ENCODE assay signal across 10 cellular contexts in the genomic region with DNA sequence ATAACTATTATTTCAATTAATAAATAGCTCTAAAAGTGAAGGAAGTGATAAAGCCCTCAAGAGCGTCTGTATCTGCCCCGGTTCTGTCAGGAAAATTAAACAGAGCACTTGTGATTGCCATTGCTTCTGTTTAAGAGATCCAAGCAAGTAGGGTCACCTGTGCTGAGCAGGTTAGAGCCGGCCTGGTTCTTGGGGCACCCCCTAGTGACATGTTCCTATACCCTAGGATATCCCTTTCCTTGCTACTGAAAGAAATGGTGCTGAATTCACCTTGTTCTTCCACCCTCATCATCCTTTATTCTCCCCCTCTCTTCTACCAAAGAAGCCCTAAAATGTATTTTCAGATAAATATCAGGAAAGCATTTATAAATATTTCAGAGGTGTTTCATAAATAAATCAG.
A peak's percentile ranks its signal among the peaks of the same experiment; 100 is the strongest.
DNase-seq lines count a peak whose midpoint lies in the region; ATAC-seq and TF ChIP-seq lines count a peak whose summit lies in the region.
"Had no signal": no experiment of that assay in that cellular context is flagged by ENCODE, and none has a peak within 500 bp of the region (broad histone marks: within the 10 kb centered on the region; RNA-seq: fewer than 3 reads in every experiment).

No MANE protein-coding gene starts in this region.

- TF ChIP-seq POLR2A in breast epithelium (IDR thresholded peaks at IDR 0.05): no peak

- intact Hi-C loops in MCF 10A (cut with micrococcal nuclease) (no loop called here), breast epithelium (cut with DNase I; ENCODE audit: low total_unique reads) (no loop called here)

- H3K36me3 ChIP-seq in breast epithelium: no peaks in the 10 kb centered on the region

- H3K27ac Mint-ChIP-seq in MCF 10A (ENCODE audit: low read depth, unreplicated experiment): no peak overlapping the region
- H3K27ac Mint-ChIP-seq: HFFc6 had no signal

- H3K4me1 Mint-ChIP-seq in MCF 10A (ENCODE audit: insufficient read depth, unreplicated experiment): no peaks in the 10 kb centered on the region

- no peaks in the 10 kb centered on the region for H3K27me3 ChIP-seq in breast epithelium

- TF ChIP-seq CTCF in MCF 10A (IDR thresholded peaks at IDR 0.05; ENCODE audit: unreplicated experiment) (peak; percentile 28), breast epithelium (IDR thresholded peaks at IDR 0.05) (no peak), choroid plexus epithelial cell (conservative IDR thresholded peaks at IDR 0.05; ENCODE audit: low read depth, low read length) (peak; percentile 28)

- no peak for ATAC-seq in GM18873 (IDR thresholded peaks at IDR 0.05; ENCODE audit: low FRiP score, unreplicated experiment)

- DNase-seq in MCF 10A (ENCODE audit: unreplicated experiment) (peak; percentile 18), breast epithelium (ENCODE audit: low spot score in 2 of 2) (no peak), SW480 (ENCODE audit: low spot score) (peak; percentile 26), choroid plexus epithelial cell (ENCODE audit: low read depth) (no peak), NCI-H1694 treated with DMSO at 0.1 percent for 48 hours (lab: John Stamatoyannopoulos, UW) (no peak), globus pallidus (ENCODE audit: low spot score) (no peak)
- DNase-seq in stimulated activated naive CD4-positive, alpha-beta T cell treated with Interleukin-2 at 50 U/mL for 16 hours (lab: John Stamatoyannopoulos, UW): peak; percentile 14
- DNase-seq: HFFc6, midbrain had no signal

- H3K27ac ChIP-seq in breast epithelium: no peak overlapping the region

- peaks cover 12% of the 10 kb centered on the region for H3K27me3 Mint-ChIP-seq in MCF 10A (ENCODE audit: insufficient read depth, unreplicated experiment)

- H3K36me3 Mint-ChIP-seq in MCF 10A (ENCODE audit: insufficient read depth, unreplicated experiment): no peaks in the 10 kb centered on the region

- H3K4me3 Mint-ChIP-seq in MCF 10A (ENCODE audit: unreplicated experiment): no peak overlapping the region
- H3K4me3 Mint-ChIP-seq: HFFc6 had no signal

- POLR2A ChIA-PET in MCF 10A (lab: Yijun Ruan, JAX): no interaction called here

- CTCF ChIA-PET in MCF 10A (lab: Yijun Ruan, JAX): interaction anchor here (0.6 to 9.3 kb wide), 8 partner anchors 12 to 397 kb away, joined by 3 to 78 read pairs (median 4); no protein-coding TSS in a partner anchor

- H3K9me3 Mint-ChIP-seq in MCF 10A (ENCODE audit: unreplicated experiment): no peaks in the 10 kb centered on the region
- H3K9me3 Mint-ChIP-seq: HFFc6 had no signal

- BruUV-seq in MCF 10A (replicated peaks; lab: Mats Ljungman, UMichigan): no TSS peak

- no peak overlapping the region for H3K4me3 ChIP-seq in breast epithelium
- no peak overlapping the region for H3K4me3 ChIP-seq in choroid plexus epithelial cell (ENCODE audit: low read depth, low read length)

- H3K4me1 ChIP-seq in breast epithelium: no peaks in the 10 kb centered on the region

- no peaks in the 10 kb centered on the region for H3K9me3 ChIP-seq in breast epithelium

Comparison
In these comparisons a context has a peak if more than half of its experiments do, and no peak if none do; other contexts are left out.
1. DNase-seq: peak in MCF 10A (single experiment), SW480 (single experiment) and stimulated activated naive CD4-positive, alpha-beta T cell treated with Interleukin-2 at 50 U/mL for 16 hours (single experiment); none in breast epithelium (0 of 2), choroid plexus epithelial cell (single experiment), NCI-H1694 treated with DMSO at 0.1 percent for 48 hours (single experiment) and globus pallidus (single experiment).
2. CTCF ChIP-seq: peak in MCF 10A (single experiment) and choroid plexus epithelial cell (single experiment); none in breast epithelium (0 of 3).